Comparison of ENCODE assay signal across 23 cellular contexts in genomic region chr3:11323827-11324226, GRCh38. TPM values are rescaled to one million over a fixed set of nuclear protein-coding genes. Genes with fewer than 3 reads are reported as not detected.
DNase-seq lines count a peak whose midpoint lies in the region; TF ChIP-seq lines count a peak whose summit lies in the region.
"Had no signal": no experiment of that assay in that cellular context is flagged by ENCODE, and none has a peak within 500 bp of the region (broad histone marks: within the 10 kb centered on the region; RNA-seq: fewer than 3 reads in every experiment).

No MANE protein-coding gene starts in this region.

- no peak overlapping the region for H2AFZ ChIP-seq in neural cell (ENCODE audit: low read depth, low read length)
- no peak overlapping the region for H2AFZ ChIP-seq in osteoblast (ENCODE audit: low read length)

- H3K9me3 Mint-ChIP-seq in activated T-cell treated with anti-CD3 and anti-CD28 coated beads, Interleukin-2, amount 50 U/mL, for 24 hours = no peaks in the 10 kb centered on the region
- H3K9me3 Mint-ChIP-seq: activated CD8-positive, alpha-beta T cell treated with anti-CD3 and anti-CD28 coated beads for 36 hours; dendritic cell treated with granulocyte-macrophage colony-stimulating factor and Interleukin-4, amounts not matched to agents 40 ng/mL and 50 ng/mL, for 4 days had no signal

- H4K20me1 ChIP-seq in neural cell (ENCODE audit: insufficient read depth) (no peaks in the 10 kb centered on the region), osteoblast (ENCODE audit: insufficient read depth, low read length) (no peaks in the 10 kb centered on the region)

- H3K4me1 Mint-ChIP-seq in activated T-cell treated with anti-CD3 and anti-CD28 coated beads, Interleukin-2, amount 50 U/mL, for 24 hours (ENCODE audit: low read depth) = peaks cover 9% of the 10 kb centered on the region

- TF ChIP-seq RAD21 in neural cell (conservative IDR thresholded peaks at IDR 0.05) = no peak

- H3K36me3 ChIP-seq in neural cell (ENCODE audit: insufficient read depth, low read length) (no peaks in the 10 kb centered on the region), osteoblast (ENCODE audit: insufficient read depth, low read length) (peaks cover 38% of the 10 kb centered on the region)

- no peak overlapping the region for H3K4me3 Mint-ChIP-seq in activated T-cell treated with anti-CD3 and anti-CD28 coated beads, Interleukin-2, amount 50 U/mL, for 24 hours
- H3K4me3 Mint-ChIP-seq: activated CD8-positive, alpha-beta T cell treated with anti-CD3 and anti-CD28 coated beads for 36 hours; dendritic cell treated with granulocyte-macrophage colony-stimulating factor and Interleukin-4, amounts not matched to agents 40 ng/mL and 50 ng/mL, for 4 days had no signal

- H3K27me3 Mint-ChIP-seq in activated T-cell treated with anti-CD3 and anti-CD28 coated beads, Interleukin-2, amount 50 U/mL, for 24 hours = no peaks in the 10 kb centered on the region
- H3K27me3 Mint-ChIP-seq: activated CD8-positive, alpha-beta T cell treated with anti-CD3 and anti-CD28 coated beads for 36 hours; dendritic cell treated with granulocyte-macrophage colony-stimulating factor and Interleukin-4, amounts not matched to agents 40 ng/mL and 50 ng/mL, for 4 days had no signal

- no peaks in the 10 kb centered on the region for H3F3A ChIP-seq in neural cell (ENCODE audit: insufficient read depth, low read length, poor library complexity, severe bottlenecking)

- in situ Hi-C loops in astrocyte of the spinal cord (cut with HindIII; ENCODE audit: low sequenced_read_pairs) = no loop called here

- TF ChIP-seq EP300 in neural cell (conservative IDR thresholded peaks at IDR 0.05; ENCODE audit: poor library complexity, severe bottlenecking) = peak; percentile 23

- H3K79me2 ChIP-seq in neural cell (replicated peaks; ENCODE audit: insufficient read depth, low read length) (no peaks in the 10 kb centered on the region), osteoblast (ENCODE audit: insufficient read depth, low read length) (no peaks in the 10 kb centered on the region)

- H3K27ac ChIP-seq in neural cell (ENCODE audit: low read length) (no peak overlapping the region), osteoblast (ENCODE audit: low read depth, low read length) (no peak overlapping the region)
- H3K27ac ChIP-seq: cardiac muscle cell, SJSA1 had no signal

- TF ChIP-seq CTCF in AG09309 (IDR thresholded peaks at IDR 0.05; ENCODE audit: control insufficient read depth, insufficient read depth, low read depth, low read length, missing control alignments) (no peak), astrocyte of the spinal cord (IDR thresholded peaks at IDR 0.05; ENCODE audit: low read depth, low read length) (no peak), fibroblast of mammary gland (conservative IDR thresholded peaks at IDR 0.05; ENCODE audit: control insufficient read depth, insufficient read depth, low read depth, low read length) (no peak), neural cell (IDR thresholded peaks at IDR 0.05; ENCODE audit: poor library complexity, severe bottlenecking) (no peak), osteoblast (IDR thresholded peaks at IDR 0.05; ENCODE audit: extremely low read depth, low read depth, low read length) (no peak)

- H3K9me2 ChIP-seq in neural cell (ENCODE audit: insufficient read depth, low read length) = no peaks in the 10 kb centered on the region

- H3K4me1 ChIP-seq in osteoblast (ENCODE audit: insufficient read depth, low read length) = no peaks in the 10 kb centered on the region
- H3K4me1 ChIP-seq: SJSA1 had no signal

- no peaks in the 10 kb centered on the region for H3K9me3 ChIP-seq in neural cell (ENCODE audit: low read length)
- H3K9me3 ChIP-seq in osteoblast (ENCODE audit: low read depth, low read length) = no peaks in the 10 kb centered on the region
- H3K9me3 ChIP-seq: SJSA1 had no signal

- H3K27me3 ChIP-seq in neural cell (ENCODE audit: insufficient read depth, low read depth, low read length) (no peaks in the 10 kb centered on the region), osteoblast (ENCODE audit: insufficient read depth, low read length) (no peaks in the 10 kb centered on the region)
- H3K27me3 ChIP-seq: cardiac muscle cell, SJSA1 had no signal

- peaks cover 93% of the 10 kb centered on the region for H3K36me3 Mint-ChIP-seq in activated T-cell treated with anti-CD3 and anti-CD28 coated beads, Interleukin-2, amount 50 U/mL, for 24 hours (ENCODE audit: low read depth)

- H3K4me2 ChIP-seq in neural cell (ENCODE audit: low read length) (no peak overlapping the region), osteoblast (ENCODE audit: insufficient read depth, low read length) (no peak overlapping the region)

- DNase-seq in AG09309 (ENCODE audit: low read depth) = peak; percentile 7
- DNase-seq in astrocyte of the spinal cord (ENCODE audit: low read depth, low spot score) = peak; percentile 43
- peak; percentile 50 for DNase-seq in fibroblast of mammary gland (ENCODE audit: low read depth)
- no peak for DNase-seq in NCI-H82 treated with DMSO at 0.1 percent for 48 hours (lab: John Stamatoyannopoulos, UW; ENCODE audit: unreplicated experiment)
- DNase-seq in activated T-cell treated with anti-CD3 and anti-CD28 coated beads, Interleukin-2, amount 50 U/mL, for 24 hours = no peak
- DNase-seq in osteoblast (ENCODE audit: insufficient read length, low spot score, missing footprints) = no peak
- no peak for DNase-seq in stimulated activated CD4-positive, alpha-beta T cell treated with anti-CD3 and anti-CD28 coated beads, Interleukin-4, amount 100 ng/mL, for 4 hours
- DNase-seq: activated CD4-positive, CD25-positive, alpha-beta regulatory T cell treated with anti-CD3 and anti-CD28 coated beads, Interleukin-2, amount 50 U/mL, for 72 hours; activated CD8-positive, alpha-beta T cell treated with anti-CD3 and anti-CD28 coated beads for 36 hours; activated gamma-delta T cell treated with Interleukin-2 at 50 U/mL for 16 hours; C1 segment of cervical spinal cord; DND-41; H7; Kasumi-1; NCI-H1694; NCI-H2171 treated with DMSO at 0.1 percent for 48 hours; NCI-H69; T-helper 1 cell had no signal

- H3K4me3 ChIP-seq in AG09309 (ENCODE audit: control insufficient read depth, low read depth, low read length) = no peak overlapping the region
- H3K4me3 ChIP-seq in astrocyte of the spinal cord (ENCODE audit: low read depth, low read length) = no peak overlapping the region
- no peak overlapping the region for H3K4me3 ChIP-seq in fibroblast of mammary gland (ENCODE audit: control insufficient read depth, low read depth, low read length)
- H3K4me3 ChIP-seq in neural cell (ENCODE audit: low read length) = no peak overlapping the region
- no peak overlapping the region for H3K4me3 ChIP-seq in osteoblast (ENCODE audit: insufficient read depth, low read length)
- H3K4me3 ChIP-seq: cardiac muscle cell, lung, SJSA1 had no signal

- H3K27ac Mint-ChIP-seq in activated T-cell treated with anti-CD3 and anti-CD28 coated beads, Interleukin-2, amount 50 U/mL, for 24 hours = no peak overlapping the region
- H3K27ac Mint-ChIP-seq: activated CD8-positive, alpha-beta T cell treated with anti-CD3 and anti-CD28 coated beads for 36 hours; dendritic cell treated with granulocyte-macrophage colony-stimulating factor and Interleukin-4, amounts not matched to agents 40 ng/mL and 50 ng/mL, for 4 days had no signal

- H3K9ac ChIP-seq in neural cell (ENCODE audit: low read length) = no peak overlapping the region

TF ChIP-seq in neural cell, 6 proteins besides CTCF, POLR2A, EP300 and RAD21:
- no peak for TF ChIP-seq MXI1 (conservative IDR thresholded peaks at IDR 0.05; ENCODE audit: poor library complexity, severe bottlenecking)
- TF ChIP-seq POLR2AphosphoS5 (IDR thresholded peaks at IDR 0.05) = no peak
- no peak for TF ChIP-seq REST (IDR thresholded peaks at IDR 0.05; ENCODE audit: borderline replicate concordance)
- no peak for TF ChIP-seq SMC3 (conservative IDR thresholded peaks at IDR 0.05; ENCODE audit: poor library complexity)
- TF ChIP-seq TAF1 (IDR thresholded peaks at IDR 0.05; ENCODE audit: low read depth) = no peak
- TF ChIP-seq EZH2 (IDR thresholded peaks at IDR 0.05; ENCODE audit: borderline replicate concordance, insufficient read depth, low read length, poor library complexity, severe bottlenecking) = no peak

RNA-seq across cellular contexts. Expression of gene ATG7, which starts 51.6 kb away (rescaled TPM):
- 28.8 and 40.1 TPM in 2 replicates for polyA plus RNA-seq in neural cell
- 69.1 and 71.8 TPM in 2 replicates for polyA minus RNA-seq in neural cell
- 83.7 and 93.4 TPM in 2 replicates for total RNA-seq in osteoblast

Comparison
In these comparisons a context has a peak if more than half of its experiments do, and no peak if none do; other contexts are left out.
1. DNase-seq: peak in AG09309 (single experiment), astrocyte of the spinal cord (single experiment) and fibroblast of mammary gland (single experiment); none in NCI-H82 treated with DMSO at 0.1 percent for 48 hours (single experiment), activated T-cell treated with anti-CD3 and anti-CD28 coated beads, Interleukin-2, amount 50 U/mL, for 24 hours (single experiment), osteoblast (single experiment) and stimulated activated CD4-positive, alpha-beta T cell treated with anti-CD3 and anti-CD28 coated beads, Interleukin-4, amount 100 ng/mL, for 4 hours (0 of 2).